Comparison of ENCODE assay signal across 17 cellular contexts in the genomic region with DNA sequence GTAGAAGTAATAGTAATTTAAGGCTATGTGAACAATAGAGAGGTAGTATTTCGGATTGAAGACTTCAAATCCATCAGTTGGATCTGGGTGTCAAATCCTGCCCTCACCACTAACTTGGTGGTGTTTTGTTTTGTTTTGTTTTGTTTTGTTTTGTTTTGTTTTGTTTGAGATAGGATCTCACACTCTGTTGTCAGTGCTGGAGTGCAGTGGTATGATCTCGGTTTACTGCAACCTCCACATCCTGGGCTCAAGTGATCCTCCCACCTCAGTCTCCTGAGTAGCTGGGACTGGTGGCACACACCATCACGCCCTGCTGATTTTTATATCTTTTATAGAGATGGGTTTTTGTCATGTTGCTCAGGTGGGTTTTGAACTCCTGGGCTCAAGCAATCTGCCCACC.
"Had no signal": no experiment of that assay in that cellular context is flagged by ENCODE, and none has a peak within 500 bp of the region (broad histone marks: within the 10 kb centered on the region; RNA-seq: fewer than 3 reads in every experiment).

No MANE protein-coding gene starts in this region.

- H3K4me3 ChIP-seq: coronary artery, heart left ventricle, mucosa of descending colon, psoas muscle, right lobe of liver, thoracic aorta, transverse colon had no signal

- H3K27me3 Mint-ChIP-seq: naive thymus-derived CD8-positive, alpha-beta T cell; stimulated activated naive CD8-positive, alpha-beta T cell treated with anti-CD3 and anti-CD28 coated beads, Interleukin-15, Interleukin-2, amounts not matched to agents 100 ng/mL and 50 ng/mL, for 24 hours had no signal

- H3K27me3 ChIP-seq: heart left ventricle, neutrophil, right lobe of liver, transverse colon had no signal

- H3K36me3 ChIP-seq: heart left ventricle, neutrophil, right lobe of liver, thoracic aorta, transverse colon had no signal

- H3K4me3 Mint-ChIP-seq: naive thymus-derived CD8-positive, alpha-beta T cell; stimulated activated effector memory CD8-positive, alpha-beta T cell treated with anti-CD3 and anti-CD28 coated beads, Interleukin-12 subunit alpha, Interleukin-12 subunit beta, amount 100 ng/mL, for 72 hours; stimulated activated naive CD8-positive, alpha-beta T cell treated with anti-CD3 and anti-CD28 coated beads, Interleukin-15, Interleukin-2, amounts not matched to agents 100 ng/mL and 50 ng/mL, for 24 hours had no signal

- H3K36me3 Mint-ChIP-seq: naive thymus-derived CD8-positive, alpha-beta T cell; stimulated activated effector memory CD8-positive, alpha-beta T cell treated with anti-CD3 and anti-CD28 coated beads, Interleukin-12 subunit alpha, Interleukin-12 subunit beta, amount 100 ng/mL, for 72 hours had no signal

- H3K27ac ChIP-seq: coronary artery, heart left ventricle, neutrophil, psoas muscle, right lobe of liver, thoracic aorta, transverse colon had no signal

- H3K9me3 ChIP-seq: heart left ventricle, mucosa of descending colon, neutrophil, psoas muscle, right lobe of liver, thoracic aorta, transverse colon had no signal

- H3K27ac Mint-ChIP-seq: stimulated activated effector memory CD8-positive, alpha-beta T cell treated with anti-CD3 and anti-CD28 coated beads, Interleukin-12 subunit alpha, Interleukin-12 subunit beta, amount 100 ng/mL, for 72 hours; stimulated activated naive CD8-positive, alpha-beta T cell treated with anti-CD3 and anti-CD28 coated beads, Interleukin-15, Interleukin-2, amounts not matched to agents 100 ng/mL and 50 ng/mL, for 24 hours had no signal

- H3K4me1 ChIP-seq: psoas muscle, right lobe of liver, transverse colon had no signal

- H3K9me3 Mint-ChIP-seq: stimulated activated effector memory CD8-positive, alpha-beta T cell treated with anti-CD3 and anti-CD28 coated beads, Interleukin-12 subunit alpha, Interleukin-12 subunit beta, amount 100 ng/mL, for 72 hours had no signal

- DNase-seq: effector CD4-positive, alpha-beta T cell; heart left ventricle; hypothalamus; kidney glomerular epithelial cell; mucosa of descending colon; naive thymus-derived CD8-positive, alpha-beta T cell; psoas muscle; retina; right lobe of liver; stimulated activated CD4-positive, alpha-beta T cell treated with anti-CD3 and anti-CD28 coated beads, Interleukin-4, amount 100 ng/mL, for 1 hour; stimulated activated CD8-positive, alpha-beta memory T cell treated with anti-CD3 and anti-CD28 coated beads, Interleukin-4, amount 100 ng/mL, for 48 hours; transverse colon had no signal

- ATAC-seq: heart left ventricle; mucosa of descending colon; naive thymus-derived CD8-positive, alpha-beta T cell; psoas muscle; right lobe of liver; stimulated activated effector memory CD8-positive, alpha-beta T cell treated with anti-CD3 and anti-CD28 coated beads, Interleukin-12 subunit alpha, Interleukin-12 subunit beta, amount 100 ng/mL, for 72 hours had no signal
